Comparison of ENCODE assay signal across 9 cellular contexts in genomic region chr2:225122582-225123486, GRCh38.
DNase-seq lines count a peak whose midpoint lies in the region; ATAC-seq and TF ChIP-seq lines count a peak whose summit lies in the region.
"Had no signal": no experiment of that assay in that cellular context is flagged by ENCODE, and none has a peak within 500 bp of the region (broad histone marks: within the 10 kb centered on the region; RNA-seq: fewer than 3 reads in every experiment).

No MANE protein-coding gene starts in this region.

- peak; percentile 39 for DNase-seq in activated CD4-positive, alpha-beta T cell treated with anti-CD3 and anti-CD28 coated beads for 36 hours
- no peak for DNase-seq in activated CD4-positive, alpha-beta T cell treated with anti-CD3 and anti-CD28 coated beads for 1 hour
- DNase-seq in NB4 (ENCODE audit: low read depth) (peak; percentile 35), lower lobe of right lung (no peak), retina (no peak)
- peak; percentile 20 for DNase-seq in activated naive CD4-positive, alpha-beta T cell treated with anti-CD3 and anti-CD28 coated beads, Interleukin-2, amount 50 U/mL, for 16 hours

- no peak for ATAC-seq in activated CD4-positive, alpha-beta T cell treated with anti-CD3 and anti-CD28 coated beads for 36 hours
- ATAC-seq in lower lobe of right lung (no peak), HG02571 (IDR thresholded peaks at IDR 0.05; ENCODE audit: unreplicated experiment) (no peak), HG02852 (IDR thresholded peaks at IDR 0.05; ENCODE audit: unreplicated experiment) (no peak)

- no peaks in the 10 kb centered on the region for H3K36me3 ChIP-seq in lower lobe of right lung

- H3K9me3 Mint-ChIP-seq in activated CD4-positive, alpha-beta T cell treated with anti-CD3 and anti-CD28 coated beads for 36 hours (ENCODE audit: low read depth): peaks cover 5% of the 10 kb centered on the region

- intact Hi-C loops in activated CD4-positive, alpha-beta T cell treated with anti-CD3 and anti-CD28 coated beads for 36 hours (cut with DNase I, micrococcal nuclease): loop anchor here (1.0 to 5.0 kb wide), 2 partner anchors 191 to 537 kb away; no protein-coding TSS in a partner anchor
- intact Hi-C loops in lower lobe of right lung (cut with DNase I): no loop called here

- no peaks in the 10 kb centered on the region for H3K9me3 ChIP-seq in lower lobe of right lung

- H3K4me1 ChIP-seq in lower lobe of right lung: no peaks in the 10 kb centered on the region

- no peak for TF ChIP-seq POLR2A in NB4 (IDR thresholded peaks at IDR 0.05; ENCODE audit: extremely low read depth, insufficient read length)

- CTCF ChIA-PET in activated CD4-positive, alpha-beta T cell treated with anti-CD3 and anti-CD28 coated beads for 36 hours (lab: Charles Lee): interaction anchor here (0.7 to 2.0 kb wide), 15 partner anchors 9 to 1234 kb away, joined by 3 to 16 read pairs (median 3); no protein-coding TSS in a partner anchor

- H3K4me1 Mint-ChIP-seq in activated CD4-positive, alpha-beta T cell treated with anti-CD3 and anti-CD28 coated beads for 36 hours: peaks cover 8% of the 10 kb centered on the region

- no peak overlapping the region for H3K4me3 Mint-ChIP-seq in activated CD4-positive, alpha-beta T cell treated with anti-CD3 and anti-CD28 coated beads for 36 hours

- no peak overlapping the region for H3K27ac Mint-ChIP-seq in activated CD4-positive, alpha-beta T cell treated with anti-CD3 and anti-CD28 coated beads for 36 hours

- H3K36me3 Mint-ChIP-seq in activated CD4-positive, alpha-beta T cell treated with anti-CD3 and anti-CD28 coated beads for 36 hours (ENCODE audit: low read depth): no peaks in the 10 kb centered on the region

- TF ChIP-seq CTCF in NB4 (IDR thresholded peaks at IDR 0.05; ENCODE audit: low read depth, low read length): peak; percentile 35
- peak; percentile 41 for TF ChIP-seq CTCF in lower lobe of right lung (IDR thresholded peaks at IDR 0.05)

- H3K27me3 Mint-ChIP-seq in activated CD4-positive, alpha-beta T cell treated with anti-CD3 and anti-CD28 coated beads for 36 hours: peaks cover under 1% of the 10 kb centered on the region

- no peaks in the 10 kb centered on the region for H3K27me3 ChIP-seq in lower lobe of right lung (ENCODE audit: low read depth)

- no peak overlapping the region for H3K4me3 ChIP-seq in NB4 (ENCODE audit: low read depth, low read length)
- H3K4me3 ChIP-seq in lower lobe of right lung: no peak overlapping the region
- H3K4me3 ChIP-seq: skin epidermis had no signal

- no peak overlapping the region for H3K27ac ChIP-seq in lower lobe of right lung
- H3K27ac ChIP-seq: skin epidermis had no signal

- POLR2A ChIA-PET in activated CD4-positive, alpha-beta T cell treated with anti-CD3 and anti-CD28 coated beads for 36 hours (lab: Charles Lee): no interaction called here

Comparison
In these comparisons a context has a peak if more than half of its experiments do, and no peak if none do; other contexts are left out.
1. DNase-seq: peak in activated CD4-positive, alpha-beta T cell treated with anti-CD3 and anti-CD28 coated beads for 36 hours (single experiment), NB4 (single experiment) and activated naive CD4-positive, alpha-beta T cell treated with anti-CD3 and anti-CD28 coated beads, Interleukin-2, amount 50 U/mL, for 16 hours (single experiment); none in activated CD4-positive, alpha-beta T cell treated with anti-CD3 and anti-CD28 coated beads for 1 hour (single experiment), lower lobe of right lung (single experiment) and retina (single experiment).